Comparison of ENCODE assay signal across 8 cellular contexts in the genomic region with DNA sequence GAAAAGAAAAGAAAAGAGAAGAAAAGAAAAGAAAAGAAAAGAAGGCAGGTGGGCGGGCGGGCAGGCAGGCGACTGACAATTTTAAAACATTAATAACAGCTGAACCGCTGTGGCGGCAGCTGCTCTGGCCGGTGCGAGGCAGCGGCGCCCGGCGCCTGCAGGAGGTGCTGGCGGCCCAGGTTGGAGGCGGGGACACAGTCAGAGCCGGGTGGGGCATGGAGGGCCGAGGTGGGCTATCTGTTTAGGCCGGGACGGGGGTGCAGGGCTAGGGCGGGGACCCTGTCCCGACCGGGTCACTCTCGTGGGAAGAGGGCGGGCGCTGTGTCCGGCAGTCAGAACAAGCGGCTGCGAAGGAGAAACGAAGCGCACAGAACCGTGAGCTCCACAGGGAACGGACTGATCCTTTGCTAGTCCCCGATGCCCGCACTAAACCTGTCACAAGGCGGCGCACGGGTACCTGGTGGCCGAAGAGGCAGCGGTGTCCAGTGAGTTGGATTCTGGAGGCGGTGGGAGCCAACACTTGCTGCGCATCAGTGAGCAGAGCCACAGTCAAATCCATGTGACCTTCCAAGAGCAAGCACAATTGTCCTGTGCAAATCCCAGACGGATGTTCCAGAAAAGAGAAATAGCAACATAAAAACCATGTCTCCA. TPM values are rescaled to one million over a fixed set of nuclear protein-coding genes. Genes with fewer than 3 reads are reported as not detected.
A peak's percentile ranks its signal among the peaks of the same experiment; 100 is the strongest.
DNase-seq lines count a peak whose midpoint lies in the region; ATAC-seq and TF ChIP-seq lines count a peak whose summit lies in the region.

No MANE protein-coding gene starts in this region.

- H3K27me3 Mint-ChIP-seq in WTC11 (ENCODE audit: low read depth): no peaks in the 10 kb centered on the region; the same call in none of the 2 replicates

- peaks cover 22% of the 10 kb centered on the region for H3K36me3 Mint-ChIP-seq in WTC11

- H3K9me3 Mint-ChIP-seq in WTC11: peaks cover 31% of the 10 kb centered on the region

- TF ChIP-seq CTCF in AG04449 (IDR thresholded peaks at IDR 0.05; ENCODE audit: insufficient read depth, low read length, missing control alignments) (peak; percentile 86), WTC11 (IDR thresholded peaks at IDR 0.05) (peak; percentile 44; the same call in 1 of the 2 replicates)

- CTCF ChIA-PET in AG04449 (lab: Yijun Ruan, JAX): interaction anchor here (0.6 to 2.9 kb wide), 40 partner anchors 8 to 1675 kb away, joined by 3 to 29 read pairs (median 4); a partner anchor contains a TSS
- CTCF ChIA-PET in WTC11 (lab: Charles Lee): interaction anchor here (0.6 to 2.7 kb wide), 58 partner anchors 10 to 279 kb away, joined by 3 to 80 read pairs (median 4); a partner anchor contains a TSS

- ATAC-seq in GM18867 (IDR thresholded peaks at IDR 0.05; ENCODE audit: unreplicated experiment) (peak; percentile 99), HG03066 (IDR thresholded peaks at IDR 0.05; ENCODE audit: low read depth, unreplicated experiment) (peak; percentile 94), WTC11 (peak; percentile 98)

- no peak overlapping the region for H3K27ac Mint-ChIP-seq in WTC11

- H3K4me3 Mint-ChIP-seq in WTC11: peak overlapping the region; percentile 64

- H3K4me1 Mint-ChIP-seq in WTC11: peaks cover 14% of the 10 kb centered on the region

- POLR2A ChIA-PET in AG04449 (lab: Yijun Ruan, JAX) (no interaction called here), WTC11 (lab: Charles Lee) (interaction anchor here (1.3 to 1.8 kb wide), 4 partner anchors 10 to 85 kb away, joined by 3 to 7 read pairs (median 5); a partner anchor contains a TSS)

- no peak for DNase-seq in AG04449 (ENCODE audit: low read depth, low spot score)
- peak; percentile 77 for DNase-seq in NCI-H2107 treated with DMSO at 0.1 percent for 48 hours (lab: John Stamatoyannopoulos, UW; ENCODE audit: unreplicated experiment)
- peak; percentile 91 for DNase-seq in WTC11 (ENCODE audit: low spot score)
- DNase-seq in cerebellar nuclear complex (lab: John Stamatoyannopoulos, UW): peak; percentile 3 to 64
- DNase-seq in islet precursor cell: peak; percentile 94
- DNase-seq in smooth muscle cell of the brain vasculature (ENCODE audit: low read depth, low spot score): peak; percentile 29

- peak overlapping the region; percentile 72 for H3K4me3 ChIP-seq in AG04449 (ENCODE audit: low read depth, low read length)

TF ChIP-seq in WTC11, 78 proteins besides CTCF, POLR2A, EP300 and RAD21:
- TF ChIP-seq, protein P1, sequence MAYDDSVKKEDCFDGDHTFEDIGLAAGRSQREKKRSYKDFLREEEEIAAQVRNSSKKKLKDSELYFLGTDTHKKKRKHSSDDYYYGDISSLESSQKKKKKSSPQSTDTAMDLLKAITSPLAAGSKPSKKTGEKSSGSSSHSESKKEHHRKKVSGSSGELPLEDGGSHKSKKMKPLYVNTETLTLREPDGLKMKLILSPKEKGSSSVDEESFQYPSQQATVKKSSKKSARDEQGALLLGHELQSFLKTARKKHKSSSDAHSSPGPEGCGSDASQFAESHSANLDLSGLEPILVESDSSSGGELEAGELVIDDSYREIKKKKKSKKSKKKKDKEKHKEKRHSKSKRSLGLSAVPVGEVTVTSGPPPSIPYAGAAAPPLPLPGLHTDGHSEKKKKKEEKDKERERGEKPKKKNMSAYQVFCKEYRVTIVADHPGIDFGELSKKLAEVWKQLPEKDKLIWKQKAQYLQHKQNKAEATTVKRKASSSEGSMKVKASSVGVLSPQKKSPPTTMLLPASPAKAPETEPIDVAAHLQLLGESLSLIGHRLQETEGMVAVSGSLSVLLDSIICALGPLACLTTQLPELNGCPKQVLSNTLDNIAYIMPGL (CRISPR knock-in tag; IDR thresholded peaks at IDR 0.05): peak; percentile 95
- TF ChIP-seq, protein P2, sequence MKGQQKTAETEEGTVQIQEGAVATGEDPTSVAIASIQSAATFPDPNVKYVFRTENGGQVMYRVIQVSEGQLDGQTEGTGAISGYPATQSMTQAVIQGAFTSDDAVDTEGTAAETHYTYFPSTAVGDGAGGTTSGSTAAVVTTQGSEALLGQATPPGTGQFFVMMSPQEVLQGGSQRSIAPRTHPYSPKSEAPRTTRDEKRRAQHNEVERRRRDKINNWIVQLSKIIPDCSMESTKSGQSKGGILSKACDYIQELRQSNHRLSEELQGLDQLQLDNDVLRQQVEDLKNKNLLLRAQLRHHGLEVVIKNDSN (CRISPR knock-in tag; IDR thresholded peaks at IDR 0.05): 0 out of 2 replicates have a peak, but pooled peaks have one; percentile 33
- TF ChIP-seq NR1H2 (CRISPR knock-in tag; IDR thresholded peaks at IDR 0.05) (no peak), ZNF121 (CRISPR knock-in tag; IDR thresholded peaks at IDR 0.05) (peak; percentile 88), TEAD1 (CRISPR knock-in tag; IDR thresholded peaks at IDR 0.05) (no peak), FOXK1 (CRISPR knock-in tag; IDR thresholded peaks at IDR 0.05) (no peak)
- TF ChIP-seq, protein P3, sequence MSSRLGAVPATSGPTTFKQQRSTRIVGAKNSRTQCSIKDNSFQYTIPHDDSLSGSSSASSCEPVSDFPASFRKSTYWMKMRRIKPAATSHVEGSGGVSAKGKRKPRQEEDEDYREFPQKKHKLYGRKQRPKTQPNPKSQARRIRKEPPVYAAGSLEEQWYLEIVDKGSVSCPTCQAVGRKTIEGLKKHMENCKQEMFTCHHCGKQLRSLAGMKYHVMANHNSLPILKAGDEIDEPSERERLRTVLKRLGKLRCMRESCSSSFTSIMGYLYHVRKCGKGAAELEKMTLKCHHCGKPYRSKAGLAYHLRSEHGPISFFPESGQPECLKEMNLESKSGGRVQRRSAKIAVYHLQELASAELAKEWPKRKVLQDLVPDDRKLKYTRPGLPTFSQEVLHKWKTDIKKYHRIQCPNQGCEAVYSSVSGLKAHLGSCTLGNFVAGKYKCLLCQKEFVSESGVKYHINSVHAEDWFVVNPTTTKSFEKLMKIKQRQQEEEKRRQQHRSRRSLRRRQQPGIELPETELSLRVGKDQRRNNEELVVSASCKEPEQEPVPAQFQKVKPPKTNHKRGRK (CRISPR knock-in tag; IDR thresholded peaks at IDR 0.05; ENCODE audit: borderline replicate concordance): peak; percentile 100

RNA-seq across cellular contexts. Expression of a gene that starts 13.6 kb away (rescaled TPM):
- 0.85 to 1.5 TPM (median 0.94 TPM) in 3 replicates for total RNA-seq in WTC11 (2021)

RNA-seq across cellular contexts. Expression of a gene that starts 50.5 kb away (rescaled TPM):
- total RNA-seq in WTC11 (2021): 10.1 to 10.4 TPM (median 10.3 TPM) in 3 replicates

RNA-seq across cellular contexts. Expression of a gene that starts 50.8 kb away (rescaled TPM):
- total RNA-seq in WTC11 (2021): 16.6 to 19.6 TPM (median 17.0 TPM) in 3 replicates
